Comparison of ENCODE assay signal across 9 cellular contexts in the genomic region with DNA sequence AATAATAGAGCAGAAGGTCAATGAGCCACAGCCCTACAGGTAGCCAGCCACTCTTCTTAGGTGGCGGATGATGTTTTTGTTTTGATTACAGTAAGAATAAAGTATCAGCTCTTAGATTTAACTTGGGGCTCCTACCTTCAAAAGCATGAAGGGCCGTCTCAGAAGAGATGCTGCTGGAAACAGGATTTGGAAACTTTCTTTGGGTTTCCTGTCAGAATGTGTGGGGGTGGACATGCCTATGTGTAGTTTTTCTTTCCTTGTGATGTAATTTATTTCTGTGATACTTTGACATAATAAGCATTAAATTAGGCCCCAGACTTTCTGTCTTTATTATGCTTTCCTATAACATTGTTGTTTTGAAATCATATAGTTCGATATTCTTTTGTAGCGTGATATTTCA. TPM values are rescaled to one million over a fixed set of nuclear protein-coding genes. Genes with fewer than 3 reads are reported as not detected.
A peak's percentile ranks its signal among the peaks of the same experiment; 100 is the strongest.
DNase-seq lines count a peak whose midpoint lies in the region; ATAC-seq and TF ChIP-seq lines count a peak whose summit lies in the region.
"Had no signal": no experiment of that assay in that cellular context is flagged by ENCODE, and none has a peak within 500 bp of the region (broad histone marks: within the 10 kb centered on the region; RNA-seq: fewer than 3 reads in every experiment).

No MANE protein-coding gene starts in this region.

- peaks cover 2% of the 10 kb centered on the region for H3K9me3 Mint-ChIP-seq in glutamatergic neuron (ENCODE audit: unreplicated experiment)
- H3K9me3 Mint-ChIP-seq in stimulated activated naive B cell treated with anti-CD40 and anti-IgM and Interleukin-4, amounts not matched to agents 10 μg/mL and 1 μg/mL and 100 μg/mL, for 72 hours: peaks cover 2 to 4% of the 10 kb centered on the region in 2 donors

- H3K4me1 Mint-ChIP-seq in T-helper 17 cell (peaks cover 65% of the 10 kb centered on the region), glutamatergic neuron (ENCODE audit: low read depth, unreplicated experiment) (peaks cover 18% of the 10 kb centered on the region)
- peaks cover 41 to 66% of the 10 kb centered on the region in 2 donors for H3K4me1 Mint-ChIP-seq in stimulated activated naive B cell treated with anti-CD40 and anti-IgM and Interleukin-4, amounts not matched to agents 10 μg/mL and 1 μg/mL and 100 μg/mL, for 72 hours

- H3K27me3 Mint-ChIP-seq in T-helper 17 cell (no peaks in the 10 kb centered on the region), glutamatergic neuron (ENCODE audit: unreplicated experiment) (no peaks in the 10 kb centered on the region)
- no peaks in the 10 kb centered on the region for H3K27me3 Mint-ChIP-seq in stimulated activated naive B cell treated with anti-CD40 and anti-IgM and Interleukin-4, amounts not matched to agents 10 μg/mL and 1 μg/mL and 100 μg/mL, for 72 hours

- TF ChIP-seq CTCF in glutamatergic neuron (IDR thresholded peaks at IDR 0.05; ENCODE audit: partially characterized antibody, unreplicated experiment): no peak

- H3K36me3 Mint-ChIP-seq in T-helper 17 cell (ENCODE audit: low read depth) (peaks cover 7% of the 10 kb centered on the region), glutamatergic neuron (ENCODE audit: unreplicated experiment) (no peaks in the 10 kb centered on the region)
- peaks cover 38 to 52% of the 10 kb centered on the region in 2 donors for H3K36me3 Mint-ChIP-seq in stimulated activated naive B cell treated with anti-CD40 and anti-IgM and Interleukin-4, amounts not matched to agents 10 μg/mL and 1 μg/mL and 100 μg/mL, for 72 hours

- DNase-seq in SKM-1 treated with dmso at 0.1 percent for 144 hours (lab: John Stamatoyannopoulos, UW; ENCODE audit: unreplicated experiment) (peak; percentile 28), SKM-1 (lab: John Stamatoyannopoulos, UW; ENCODE audit: unreplicated experiment) (no peak), T-helper 17 cell (no peak), glutamatergic neuron (no peak), NCI-H1930 (lab: John Stamatoyannopoulos, UW) (no peak)
- DNase-seq in stimulated activated naive B cell treated with anti-CD40 and anti-IgM and Interleukin-4, amounts not matched to agents 10 μg/mL and 1 μg/mL and 100 μg/mL, for 72 hours: no peak
- DNase-seq: 8988T had no signal

- H3K27ac Mint-ChIP-seq in T-helper 17 cell: peak overlapping the region; percentile 98
- H3K27ac Mint-ChIP-seq in glutamatergic neuron (ENCODE audit: unreplicated experiment): peak overlapping the region; percentile 40
- peak overlapping the region; percentile 95 for H3K27ac Mint-ChIP-seq in stimulated activated naive B cell treated with anti-CD40 and anti-IgM and Interleukin-4, amounts not matched to agents 10 μg/mL and 1 μg/mL and 100 μg/mL, for 72 hours

- H3K9me3 ChIP-seq in T-helper 17 cell (ENCODE audit: control insufficient read depth, low read length, poor library complexity, severe bottlenecking): no peaks in the 10 kb centered on the region

- H3K4me3 Mint-ChIP-seq in T-helper 17 cell (peak overlapping the region; percentile 99), glutamatergic neuron (ENCODE audit: unreplicated experiment) (peak overlapping the region; percentile 92)
- H3K4me3 Mint-ChIP-seq in stimulated activated naive B cell treated with anti-CD40 and anti-IgM and Interleukin-4, amounts not matched to agents 10 μg/mL and 1 μg/mL and 100 μg/mL, for 72 hours: peak overlapping the region; percentile 98

- ATAC-seq in T-helper 17 cell (no peak), GM21737 (IDR thresholded peaks at IDR 0.05; ENCODE audit: unreplicated experiment) (no peak), HG03280 (IDR thresholded peaks at IDR 0.05; ENCODE audit: unreplicated experiment) (no peak)
- ATAC-seq in stimulated activated naive B cell treated with anti-CD40 and anti-IgM and Interleukin-4, amounts not matched to agents 10 μg/mL and 1 μg/mL and 100 μg/mL, for 72 hours (replicated peaks): no peak

RNA-seq across cellular contexts. Expression of gene RAP1A, which starts 1.5 kb away (rescaled TPM):
- total RNA-seq in T-helper 17 cell (100 to 1,000 TPM; 109 to 112 TPM), glutamatergic neuron (ENCODE audit: unreplicated experiment) (17.9 TPM)

Comparison
In these comparisons a context has a peak if more than half of its experiments do, and no peak if none do; other contexts are left out.
1. H3K27ac Mint-ChIP-seq: peak in every context shown above with its lines; median percentile 98 in T-helper 17 cell; 95 in stimulated activated naive B cell treated with anti-CD40 and anti-IgM and Interleukin-4, amounts not matched to agents 10 μg/mL and 1 μg/mL and 100 μg/mL, for 72 hours; 40 in glutamatergic neuron.